1 cellular context compared by ENCODE assay signal in genomic region chr11:465896-466538, GRCh38.
TF ChIP-seq lines count a peak whose summit lies in the region.

No MANE protein-coding gene starts in this region.

TF ChIP-seq in endothelial cell of umbilical vein, 7 proteins besides CTCF, POLR2A, EP300 and RAD21:
- TF ChIP-seq MAX (IDR thresholded peaks at IDR 0.05; ENCODE audit: insufficient read depth, insufficient read length) (no peak), EZH2 (IDR thresholded peaks at IDR 0.05; ENCODE audit: borderline replicate concordance, low read depth, low read length, severe bottlenecking) (no peak), FOS (IDR thresholded peaks at IDR 0.05; ENCODE audit: borderline replicate concordance, insufficient read depth, low read length) (no peak), JUN (IDR thresholded peaks at IDR 0.05; ENCODE audit: borderline replicate concordance, insufficient read depth, insufficient read length, low read depth) (no peak), MYC (IDR thresholded peaks at IDR 0.05; ENCODE audit: low read depth, low read length) (no peak), GATA2 (IDR thresholded peaks at IDR 0.05; ENCODE audit: insufficient read depth, insufficient read length, low read depth, low read length) (no peak), POLR2AphosphoS5 (IDR thresholded peaks at IDR 0.05; ENCODE audit: insufficient read depth, low read depth, low read length) (no peak)
